ENCODE assay signal across 8 cellular contexts in the genomic region with DNA sequence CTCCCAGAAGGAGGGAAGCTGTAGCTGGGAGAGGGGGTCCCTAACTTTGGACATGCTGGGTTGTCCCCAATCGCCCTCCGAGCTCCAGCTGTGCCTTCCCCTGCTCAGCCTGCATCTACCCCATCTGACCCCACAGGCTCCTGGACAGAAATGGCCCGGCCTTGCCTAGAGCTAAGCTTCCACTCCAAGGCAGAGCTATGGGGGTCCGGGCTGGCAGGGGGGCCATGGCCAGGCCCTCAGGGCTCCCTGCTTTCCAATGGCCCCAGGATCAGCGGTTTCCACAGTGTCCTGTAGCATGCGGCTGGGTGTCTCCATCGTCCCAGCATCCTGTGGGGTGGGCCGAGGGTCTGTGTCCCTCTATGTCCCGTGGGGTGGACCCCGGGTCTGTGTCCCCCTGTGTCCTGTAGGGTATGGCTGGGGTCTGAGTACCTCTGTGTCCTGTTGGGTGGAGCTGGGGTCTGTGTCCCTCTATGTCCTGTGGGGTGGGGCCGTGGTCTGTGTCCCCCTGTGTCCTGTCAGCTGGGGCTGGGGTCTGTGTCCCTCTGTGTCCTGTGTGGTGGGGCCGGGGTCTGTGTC.
A peak's percentile ranks its signal among the peaks of the same experiment; 100 is the strongest.
DNase-seq lines count a peak whose midpoint lies in the region; ATAC-seq, FAIRE-seq and TF ChIP-seq lines count a peak whose summit lies in the region.

No MANE protein-coding gene starts in this region.

- H2AK9ac ChIP-seq in IMR-90 (replicated peaks; ENCODE audit: low read depth, low read length, poor library complexity) = peak overlapping the region; percentile 100

- peak overlapping the region; percentile 94 for H3K27ac Mint-ChIP-seq in activated naive CD8-positive, alpha-beta T cell
- peak overlapping the region; percentile 95 for H3K27ac Mint-ChIP-seq in stimulated activated effector memory CD8-positive, alpha-beta T cell treated with anti-CD3 and anti-CD28 coated beads, Interleukin-12 subunit alpha, Interleukin-12 subunit beta, amount 100 ng/mL, for 72 hours

- peak overlapping the region; percentile 100 for H3K4ac ChIP-seq in IMR-90 (ENCODE audit: low read depth, low read length)

- peak overlapping the region; percentile 90 to 97 for H4K8ac ChIP-seq in IMR-90 (ENCODE audit: low read depth in 2 of 2, low read length in 2 of 2)

- peak overlapping the region; percentile 98 for H2BK20ac ChIP-seq in IMR-90 (ENCODE audit: low read depth, low read length)

- POLR2A ChIA-PET in IMR-90 (lab: Charles Lee; ENCODE audit: unreplicated experiment) = interaction anchor here (0.7 to 2.1 kb wide), 5 partner anchors 46 to 328 kb away, joined by 3 to 7 read pairs (median 4); no protein-coding TSS in a partner anchor

- H4K91ac ChIP-seq in IMR-90 (ENCODE audit: insufficient read depth, low read depth, low read length) = peak overlapping the region; percentile 98

- H3K4me2 ChIP-seq in IMR-90 (ENCODE audit: low read depth, low read length) = no peak overlapping the region

- H3K4me3 Mint-ChIP-seq in activated naive CD8-positive, alpha-beta T cell = peak overlapping the region; percentile 87
- H3K4me3 Mint-ChIP-seq in stimulated activated effector memory CD8-positive, alpha-beta T cell treated with anti-CD3 and anti-CD28 coated beads, Interleukin-12 subunit alpha, Interleukin-12 subunit beta, amount 100 ng/mL, for 72 hours = peak overlapping the region; percentile 72

- CTCF ChIA-PET in IMR-90 (lab: Yijun Ruan, JAX) = interaction anchor here (1.7 kb wide), 1 partner anchor 186 kb away, joined by 5 read pairs; no protein-coding TSS in a partner anchor

- H4K5ac ChIP-seq in IMR-90 (ENCODE audit: low read depth, low read length) = peak overlapping the region; percentile 93

- H3K4me1 ChIP-seq in IMR-90 (ENCODE audit: control insufficient read depth, insufficient read depth, low read length) (peaks cover 30% of the 10 kb centered on the region), kidney (ENCODE audit: control insufficient read depth in 1 of 2, insufficient read depth in 1 of 2, low read depth in 1 of 2, low read length in 2 of 2) (peaks cover 0 to 7% of the 10 kb centered on the region in 2 donors)

- no peak for ATAC-seq in IMR-90 (ENCODE audit: low read depth)
- no peak for ATAC-seq in stimulated activated effector memory CD8-positive, alpha-beta T cell treated with anti-CD3 and anti-CD28 coated beads, Interleukin-12 subunit alpha, Interleukin-12 subunit beta, amount 100 ng/mL, for 72 hours
- no peak for ATAC-seq in GM18861 (IDR thresholded peaks at IDR 0.05; ENCODE audit: unreplicated experiment)
- ATAC-seq in HG03135 (IDR thresholded peaks at IDR 0.05; ENCODE audit: unreplicated experiment) = no peak

- H3K23ac ChIP-seq in IMR-90 (ENCODE audit: low read depth, low read length) = peak overlapping the region; percentile 95

- H3K18ac ChIP-seq in IMR-90 (ENCODE audit: low read depth, low read length) = peak overlapping the region; percentile 85

- H3K4me1 Mint-ChIP-seq in activated naive CD8-positive, alpha-beta T cell (ENCODE audit: low read depth) = peaks cover 8% of the 10 kb centered on the region
- peaks cover 20% of the 10 kb centered on the region for H3K4me1 Mint-ChIP-seq in stimulated activated effector memory CD8-positive, alpha-beta T cell treated with anti-CD3 and anti-CD28 coated beads, Interleukin-12 subunit alpha, Interleukin-12 subunit beta, amount 100 ng/mL, for 72 hours

- H2AFZ ChIP-seq in IMR-90 (replicated peaks; ENCODE audit: low read length, poor library complexity) = peak overlapping the region; percentile 90

- dilution Hi-C loops in IMR-90 (cut with HindIII; ENCODE audit: low sequenced_read_pairs, unreplicated experiment) = no loop called here

- no TSS peak for BruUV-seq in IMR-90 (replicated peaks; lab: Mats Ljungman, UMichigan)

- no peaks in the 10 kb centered on the region for H3K9me3 Mint-ChIP-seq in activated naive CD8-positive, alpha-beta T cell (ENCODE audit: low read depth)
- no peaks in the 10 kb centered on the region for H3K9me3 Mint-ChIP-seq in stimulated activated effector memory CD8-positive, alpha-beta T cell treated with anti-CD3 and anti-CD28 coated beads, Interleukin-12 subunit alpha, Interleukin-12 subunit beta, amount 100 ng/mL, for 72 hours

- H3K4me3 ChIP-seq in IMR-90 (ENCODE audit: insufficient read depth, low read depth, low read length) (no peak overlapping the region), kidney (ENCODE audit: low read length in 2 of 2) (peak overlapping the region in 1 of 2 donors; percentile 37)

- no peak for TF ChIP-seq POLR2A in IMR-90 (IDR thresholded peaks at IDR 0.05; ENCODE audit: low read depth, low read length)

- peak overlapping the region; percentile 98 for H2BK5ac ChIP-seq in IMR-90 (ENCODE audit: low read depth, low read length, poor library complexity, severe bottlenecking)

- H4K20me1 ChIP-seq in IMR-90 (ENCODE audit: insufficient read depth, low read length) = no peaks in the 10 kb centered on the region

- peaks cover 5% of the 10 kb centered on the region; the same call in 1 of the 2 replicates for H3K9me3 ChIP-seq in IMR-90 (ENCODE audit: control insufficient read depth, insufficient read depth, low read length)
- no peaks in the 10 kb centered on the region for H3K9me3 ChIP-seq in kidney (ENCODE audit: control insufficient read depth in 1 of 2, low read length in 2 of 2)

- TF ChIP-seq RAD21 in IMR-90 (IDR thresholded peaks at IDR 0.05; ENCODE audit: low read length) = no peak

- no peaks in the 10 kb centered on the region for H3K36me3 Mint-ChIP-seq in activated naive CD8-positive, alpha-beta T cell
- peaks cover 8% of the 10 kb centered on the region for H3K36me3 Mint-ChIP-seq in stimulated activated effector memory CD8-positive, alpha-beta T cell treated with anti-CD3 and anti-CD28 coated beads, Interleukin-12 subunit alpha, Interleukin-12 subunit beta, amount 100 ng/mL, for 72 hours

- no peak for FAIRE-seq in kidney (lab: Jason Lieb, UNC)

- peak overlapping the region; percentile 28 for H3K9ac ChIP-seq in IMR-90 (ENCODE audit: low read depth, low read length)
- H3K9ac ChIP-seq in kidney (ENCODE audit: low read length in 2 of 2) = peak overlapping the region; percentile 29 to 46

- H3K14ac ChIP-seq in IMR-90 (replicated peaks; ENCODE audit: low read depth, low read length) = peak overlapping the region; percentile 95

- H2BK15ac ChIP-seq in IMR-90 (ENCODE audit: low read depth, low read length) = peak overlapping the region; percentile 94

- TF ChIP-seq CTCF in IMR-90 (conservative IDR thresholded peaks at IDR 0.05; ENCODE audit: low read depth, low read length) (no peak), kidney (IDR thresholded peaks at IDR 0.05; ENCODE audit: borderline replicate concordance, extremely low read depth, insufficient read depth) (no peak)

- peaks cover 23% of the 10 kb centered on the region for H3K9me1 ChIP-seq in IMR-90 (ENCODE audit: insufficient read depth, low read length)

- H3K27me3 ChIP-seq in IMR-90 (ENCODE audit: control insufficient read depth, insufficient read depth, low read length) = no peaks in the 10 kb centered on the region

- peak overlapping the region; percentile 91 for H3K56ac ChIP-seq in IMR-90 (ENCODE audit: extremely low read depth, insufficient read depth, low read length)

- peak overlapping the region; percentile 99 for H2AK5ac ChIP-seq in IMR-90 (ENCODE audit: low read depth, low read length)

- H3K27ac ChIP-seq in IMR-90 (ENCODE audit: insufficient read depth, low read length) (peak overlapping the region; percentile 94), kidney (ENCODE audit: low read depth in 2 of 2, low read length in 2 of 2) (peak overlapping the region; percentile 76 to 88)

- H3K27me3 Mint-ChIP-seq in activated naive CD8-positive, alpha-beta T cell = no peaks in the 10 kb centered on the region

- DNase-seq in IMR-90 (no peak), kidney (no peak), MV-4-11 (lab: John Stamatoyannopoulos, UW) (no peak)
- no peak for DNase-seq in stimulated activated effector memory CD8-positive, alpha-beta T cell treated with anti-CD3 and anti-CD28 coated beads, Interleukin-12 subunit alpha, Interleukin-12 subunit beta, amount 100 ng/mL, for 72 hours (ENCODE audit: low spot score in 2 of 2)
- DNase-seq in activated effector memory CD4-positive, alpha-beta T cell treated with anti-CD3 and anti-CD28 coated beads, Interleukin-2, amount 50 U/mL, for 16 hours = no peak

- WGBS in IMR-90 (ENCODE audit: extremely low coverage in 2 of 2, insufficient read length in 1 of 2), 2 experiments = 60% methylated on average over 1 of the region's 12 CpGs; no CpG with 5 or more reads in 1 of the 2 experiments

- H3K36me3 ChIP-seq in IMR-90 (ENCODE audit: control insufficient read depth, insufficient read depth, low read length) (no peaks in the 10 kb centered on the region), kidney (ENCODE audit: control insufficient read depth in 1 of 2, insufficient read depth in 2 of 2, low read length in 2 of 2) (no peaks in the 10 kb centered on the region)

- peaks cover 5 to 28% of the 10 kb centered on the region in 2 experiments; a peak in 2 of 4 replicates for H3K79me1 ChIP-seq in IMR-90 (ENCODE audit: low read depth in 1 of 2, low read length in 2 of 2)

- intact Hi-C loops in IMR-90 (cut with micrococcal nuclease) (loop anchor here (1.0 to 10.0 kb wide), 4 partner anchors 36 to 184 kb away; a partner anchor contains a TSS), kidney (cut with DNase I) (no loop called here)

- H2BK120ac ChIP-seq in IMR-90 (ENCODE audit: low read depth, low read length) = peak overlapping the region; percentile 99

- in situ Hi-C loops in IMR-90 (cut with MboI; ENCODE audit: low sequenced_read_pairs) = no loop called here

TF ChIP-seq in IMR-90, 13 proteins besides CTCF, POLR2A, EP300 and RAD21:
- TF ChIP-seq, protein P1, sequence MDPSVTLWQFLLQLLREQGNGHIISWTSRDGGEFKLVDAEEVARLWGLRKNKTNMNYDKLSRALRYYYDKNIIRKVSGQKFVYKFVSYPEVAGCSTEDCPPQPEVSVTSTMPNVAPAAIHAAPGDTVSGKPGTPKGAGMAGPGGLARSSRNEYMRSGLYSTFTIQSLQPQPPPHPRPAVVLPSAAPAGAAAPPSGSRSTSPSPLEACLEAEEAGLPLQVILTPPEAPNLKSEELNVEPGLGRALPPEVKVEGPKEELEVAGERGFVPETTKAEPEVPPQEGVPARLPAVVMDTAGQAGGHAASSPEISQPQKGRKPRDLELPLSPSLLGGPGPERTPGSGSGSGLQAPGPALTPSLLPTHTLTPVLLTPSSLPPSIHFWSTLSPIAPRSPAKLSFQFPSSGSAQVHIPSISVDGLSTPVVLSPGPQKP (IDR thresholded peaks at IDR 0.05; ENCODE audit: borderline replicate concordance, low read depth, low read length) = no peak
- no peak for TF ChIP-seq SMC3 (IDR thresholded peaks at IDR 0.05; ENCODE audit: low read depth, low read length)
- no peak for TF ChIP-seq CEBPB (IDR thresholded peaks at IDR 0.05; ENCODE audit: low read depth, low read length)
- TF ChIP-seq FOS (IDR thresholded peaks at IDR 0.05; ENCODE audit: low read depth, low read length) = no peak
- TF ChIP-seq NFE2L2 (IDR thresholded peaks at IDR 0.05; ENCODE audit: low read depth, low read length) = no peak
- no peak for TF ChIP-seq MAFK (IDR thresholded peaks at IDR 0.05; ENCODE audit: low read depth, low read length)
